10 cellular contexts compared by ENCODE assay signal in the genomic region with DNA sequence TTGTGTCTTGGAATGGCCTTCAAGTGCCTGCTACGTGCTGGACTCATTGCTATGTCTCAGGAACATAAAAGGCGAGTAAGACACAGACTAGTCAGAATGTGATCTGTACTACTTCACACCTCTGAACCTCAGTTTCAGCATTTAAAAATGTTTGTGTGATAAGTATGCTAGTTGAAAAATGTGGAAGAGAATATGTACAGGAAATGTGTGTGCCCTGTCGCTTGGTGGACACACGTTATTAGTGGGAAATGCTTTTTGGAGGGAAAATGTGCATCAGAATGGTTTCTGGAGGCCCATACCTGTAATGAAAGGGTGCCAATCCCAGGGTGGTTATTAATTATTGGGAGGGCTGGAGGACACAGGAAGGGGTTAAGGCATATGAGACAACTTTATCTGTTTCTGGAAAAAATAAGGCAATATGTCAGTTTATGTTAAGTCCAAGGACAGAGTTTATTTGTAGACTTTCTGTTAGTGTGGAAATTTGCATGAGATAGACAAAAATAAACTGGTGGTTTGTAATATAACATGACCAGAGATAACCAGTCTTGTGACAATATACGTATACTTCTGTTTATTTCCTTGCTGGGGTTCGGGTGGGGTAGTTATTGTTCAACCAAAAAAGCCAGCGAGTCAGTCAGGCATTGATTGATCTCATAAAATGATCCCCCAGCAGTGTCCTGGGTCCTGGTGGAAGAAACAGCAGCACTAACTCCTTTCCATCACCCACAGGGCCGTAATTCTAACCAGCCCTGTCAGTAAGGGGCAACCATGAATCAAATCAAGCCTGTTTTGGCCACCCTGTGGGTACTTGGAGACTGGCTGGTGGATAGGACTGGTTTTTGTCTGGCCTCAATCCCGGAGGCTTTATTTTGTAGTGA.
A peak's percentile ranks its signal among the peaks of the same experiment; 100 is the strongest.
DNase-seq lines count a peak whose midpoint lies in the region; ATAC-seq and TF ChIP-seq lines count a peak whose summit lies in the region.
"Had no signal": no experiment of that assay in that cellular context is flagged by ENCODE, and none has a peak within 500 bp of the region (broad histone marks: within the 10 kb centered on the region; RNA-seq: fewer than 3 reads in every experiment).

No MANE protein-coding gene starts in this region.

- DNase-seq in DMS 273 (lab: John Stamatoyannopoulos, UW; ENCODE audit: unreplicated experiment) (peak; percentile 45), DMS 273 treated with DMSO at 0.1 percent for 48 hours (lab: John Stamatoyannopoulos, UW) (no peak), SK-MEL-5 (ENCODE audit: low read depth, low spot score) (peak; percentile 47), neural progenitor cell (ENCODE audit: low spot score) (no peak), left ventricle myocardium inferior (no peak), AML-193 (lab: John Stamatoyannopoulos, UW) (no peak), SHP77 (lab: John Stamatoyannopoulos, UW) (no peak)
- DNase-seq: T1000 had no signal

- intact Hi-C loops in left ventricle myocardium inferior (cut with micrococcal nuclease) = no loop called here

- H3K27ac ChIP-seq in neural progenitor cell (no peak overlapping the region), left ventricle myocardium inferior (replicated peaks) (no peak overlapping the region)
- H3K27ac ChIP-seq: 22Rv1 had no signal

- TF ChIP-seq CTCF in neural progenitor cell (IDR thresholded peaks at IDR 0.05) (no peak), left ventricle myocardium inferior (IDR thresholded peaks at IDR 0.05; ENCODE audit: borderline replicate concordance) (no peak)

- H3K9me3 ChIP-seq in neural progenitor cell (ENCODE audit: low read depth) = no peaks in the 10 kb centered on the region
- no peaks in the 10 kb centered on the region for H3K9me3 ChIP-seq in left ventricle myocardium inferior (replicated peaks)

- peaks cover 92% of the 10 kb centered on the region for H4K20me1 ChIP-seq in neural progenitor cell (ENCODE audit: low read depth)

- peak overlapping the region; percentile 0 for H3K4me2 ChIP-seq in neural progenitor cell

- peaks cover 7% of the 10 kb centered on the region for H3K9me3 Mint-ChIP-seq in neural progenitor cell

- no peak overlapping the region for H3K4me3 ChIP-seq in neural progenitor cell
- no peak overlapping the region for H3K4me3 ChIP-seq in left ventricle myocardium inferior

- no peak overlapping the region for H2AFZ ChIP-seq in neural progenitor cell (replicated peaks)

- H3K27me3 ChIP-seq in neural progenitor cell (no peaks in the 10 kb centered on the region), left ventricle myocardium inferior (ENCODE audit: low read depth) (no peaks in the 10 kb centered on the region)

- no peak overlapping the region for H3K9ac ChIP-seq in neural progenitor cell

- peak overlapping the region; percentile 34 for H3K27ac Mint-ChIP-seq in neural progenitor cell

- peaks cover 11% of the 10 kb centered on the region for H3K36me3 Mint-ChIP-seq in neural progenitor cell

- H3K79me2 ChIP-seq in neural progenitor cell (ENCODE audit: low read depth) = peaks cover 100% of the 10 kb centered on the region

- H3K36me3 ChIP-seq in neural progenitor cell = no peaks in the 10 kb centered on the region
- H3K36me3 ChIP-seq in left ventricle myocardium inferior = no peaks in the 10 kb centered on the region

- H3K4me1 ChIP-seq in neural progenitor cell (peaks cover 45% of the 10 kb centered on the region), left ventricle myocardium inferior (peaks cover 67% of the 10 kb centered on the region)

- in situ Hi-C loops in SK-MEL-5 (cut with HindIII; ENCODE audit: low pct_unique_long_range_greater_than_20kb, low sequenced_read_pairs) = no loop called here

- H3K4me3 Mint-ChIP-seq in neural progenitor cell = no peak overlapping the region

- peaks cover 41% of the 10 kb centered on the region for H3K4me1 Mint-ChIP-seq in neural progenitor cell

- ATAC-seq in GM21737 (IDR thresholded peaks at IDR 0.05; ENCODE audit: unreplicated experiment) = peak; percentile 52

- H3K27me3 Mint-ChIP-seq in neural progenitor cell (ENCODE audit: insufficient read depth, low read depth) = peaks cover 2% of the 10 kb centered on the region

- H3F3A ChIP-seq in neural progenitor cell (ENCODE audit: low read depth) = peaks cover 14% of the 10 kb centered on the region

Comparison
In these comparisons a context has a peak if more than half of its experiments do, and no peak if none do; other contexts are left out.
1. DNase-seq: peak in DMS 273 (single experiment) and SK-MEL-5 (single experiment); none in DMS 273 treated with DMSO at 0.1 percent for 48 hours (single experiment), neural progenitor cell (single experiment), left ventricle myocardium inferior (single experiment), AML-193 (0 of 2) and SHP77 (0 of 2).